1 cellular context compared by ENCODE assay signal in the genomic region with DNA sequence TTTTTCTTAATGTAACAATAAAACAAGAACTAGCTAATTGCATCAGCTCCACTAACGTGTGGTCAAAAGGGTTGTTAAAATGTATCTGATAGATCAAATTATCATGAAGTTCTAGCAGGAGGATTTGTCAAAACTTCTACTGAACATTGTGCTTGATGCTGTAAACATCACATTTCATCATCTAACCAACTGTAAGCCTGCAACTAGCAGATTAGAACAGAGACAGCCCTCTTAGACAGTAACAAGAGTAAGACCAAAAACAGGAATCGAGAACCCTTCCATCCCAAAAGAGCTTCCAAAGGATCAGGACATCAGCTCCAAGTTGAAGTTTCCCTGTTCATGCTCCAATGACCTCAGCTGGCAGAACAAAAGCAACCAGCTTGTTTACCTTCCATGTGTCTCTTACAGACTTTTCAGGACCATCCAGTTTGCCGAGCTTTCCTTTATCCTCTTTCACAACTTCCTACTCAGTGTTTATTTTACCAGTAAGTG.
TF ChIP-seq lines count a peak whose summit lies in the region.

No MANE protein-coding gene starts in this region.

TF ChIP-seq in IMR-90, 13 proteins besides CTCF, POLR2A, EP300 and RAD21 (continued from another document):
- no peak for TF ChIP-seq BHLHE40 (IDR thresholded peaks at IDR 0.05; ENCODE audit: low read depth, low read length)
- TF ChIP-seq MAFK (IDR thresholded peaks at IDR 0.05; ENCODE audit: low read depth, low read length) = no peak
- TF ChIP-seq MXI1 (IDR thresholded peaks at IDR 0.05; ENCODE audit: borderline replicate concordance, low read depth, low read length) = no peak
- no peak for TF ChIP-seq RFX5 (IDR thresholded peaks at IDR 0.05; ENCODE audit: low read depth, low read length)
- TF ChIP-seq RCOR1 (IDR thresholded peaks at IDR 0.05; ENCODE audit: insufficient replicate concordance, low read length) = no peak
- no peak for TF ChIP-seq CHD1 (IDR thresholded peaks at IDR 0.05; ENCODE audit: low read depth, low read length)
